In genomic region chr4:170697845-170698244, GRCh38 we compare ENCODE assay signal across 21 cellular contexts.
DNase-seq lines count a peak whose midpoint lies in the region; ATAC-seq, FAIRE-seq and TF ChIP-seq lines count a peak whose summit lies in the region.
"Had no signal": no experiment of that assay in that cellular context is flagged by ENCODE, and none has a peak within 500 bp of the region (broad histone marks: within the 10 kb centered on the region; RNA-seq: fewer than 3 reads in every experiment).

No MANE protein-coding gene starts in this region.

- H3K27ac ChIP-seq in GM12878 (ENCODE audit: control insufficient read depth, insufficient read depth) (peak overlapping the region; percentile 78), OCI-LY7 (ENCODE audit: low read depth, low read length, poor library complexity, severe bottlenecking) (no peak overlapping the region), upper lobe of left lung (no peak overlapping the region)
- H3K27ac ChIP-seq: esophagus muscularis mucosa, vagina had no signal

- no peak for TF ChIP-seq POLR2A in GM12878 (IDR thresholded peaks at IDR 0.05; ENCODE audit: low read depth, low read length)
- no peak for TF ChIP-seq POLR2A in upper lobe of left lung (IDR thresholded peaks at IDR 0.05)

- H3K27me3 ChIP-seq in GM12878 (replicated peaks in 1 of 2; ENCODE audit: control insufficient read depth in 2 of 2, insufficient read depth in 2 of 2, low read length in 1 of 2) (no peaks in the 10 kb centered on the region), upper lobe of left lung (no peaks in the 10 kb centered on the region)
- H3K27me3 ChIP-seq: esophagus muscularis mucosa, vagina had no signal

- CTCF ChIA-PET in GM12878 (lab: Yijun Ruan, JAX): no interaction called here
- CTCF ChIA-PET in OCI-LY7 (lab: Charles Lee; ENCODE audit: unreplicated experiment): no interaction called here

- peak; percentile 63 for ATAC-seq in GM18867 (IDR thresholded peaks at IDR 0.05; ENCODE audit: unreplicated experiment)
- peak; percentile 38 for ATAC-seq in GM21529 (IDR thresholded peaks at IDR 0.05; ENCODE audit: unreplicated experiment)
- peak; percentile 29 for ATAC-seq in HG03103 (IDR thresholded peaks at IDR 0.05; ENCODE audit: low read depth, unreplicated experiment)
- ATAC-seq in GM12878: peak; percentile 68
- no peak for ATAC-seq in HG03097 (IDR thresholded peaks at IDR 0.05; ENCODE audit: low FRiP score, unreplicated experiment)
- ATAC-seq in GM21526 (IDR thresholded peaks at IDR 0.05; ENCODE audit: low FRiP score, unreplicated experiment): no peak
- no peak for ATAC-seq in upper lobe of left lung (ENCODE audit: low FRiP score in 2 of 2)
- ATAC-seq: activated T-cell treated with anti-CD3 and anti-CD28 coated beads, Interleukin-2, amount 50 U/mL, for 72 hours; left ventricle myocardium superior; naive thymus-derived CD8-positive, alpha-beta T cell had no signal

- intact Hi-C loops in GM12878 (cut with micrococcal nuclease; ENCODE audit: unreplicated experiment) (loop anchor here (5.0 kb wide), 3 partner anchors 59 to 154 kb away; no protein-coding TSS in a partner anchor), OCI-LY7 (cut with micrococcal nuclease; ENCODE audit: unreplicated experiment) (no loop called here)

- 0% methylated on average over 2 of the region's 2 CpGs for WGBS in GM12878 (ENCODE audit: insufficient coverage, insufficient replicate concordance, low lambda C conversion rate, missing lambda C conversion rate)
- 75 to 85% methylated on average over 2 of the region's 2 CpGs for WGBS in upper lobe of left lung, 2 donors

- TF ChIP-seq EP300 in GM12878 (IDR thresholded peaks at IDR 0.05; ENCODE audit: borderline replicate concordance in 1 of 2, control insufficient read depth in 1 of 2, low read depth in 2 of 2, low read length in 2 of 2) (peak; percentile 61 to 67; a peak in 2 of 4 replicates), upper lobe of left lung (IDR thresholded peaks at IDR 0.05) (no peak)

- H3K4me1 ChIP-seq in GM12878 (ENCODE audit: control insufficient read depth, insufficient read depth, low read length) (peaks cover 6% of the 10 kb centered on the region), OCI-LY7 (ENCODE audit: insufficient read depth, low read length, poor library complexity, severe bottlenecking) (no peaks in the 10 kb centered on the region), upper lobe of left lung (no peaks in the 10 kb centered on the region)
- H3K4me1 ChIP-seq: esophagus muscularis mucosa, vagina had no signal

- SMC1A ChIA-PET in GM12878 (lab: Charles Lee; ENCODE audit: uncharacterized antibody, unreplicated experiment): interaction anchor here (0.7 to 2.0 kb wide), 3 partner anchors 11 to 30 kb away, joined by 4 to 6 read pairs (median 4); no protein-coding TSS in a partner anchor

- H3K9ac ChIP-seq in GM12878 (ENCODE audit: control insufficient read depth, insufficient read depth, low read length): no peak overlapping the region

- POLR2A ChIA-PET in GM12878 (lab: Charles Lee): no interaction called here
- POLR2A ChIA-PET in OCI-LY7 (lab: Charles Lee): interaction anchor here (1.1 kb wide), 1 partner anchor 17 kb away, joined by 3 read pairs; no protein-coding TSS in a partner anchor

- H3K4me2 ChIP-seq in GM12878 (ENCODE audit: control insufficient read depth, insufficient read depth): peak overlapping the region; percentile 90
- H3K4me2 ChIP-seq in OCI-LY7 (ENCODE audit: low read length): no peak overlapping the region

- no peak for TF ChIP-seq CTCF in GM12878 (IDR thresholded peaks at IDR 0.05 in 2 of 3, conservative IDR thresholded peaks at IDR 0.05 in 1 of 3; ENCODE audit: control insufficient read depth in 2 of 3, extremely low read depth in 1 of 3, insufficient read depth in 1 of 3, low read depth in 3 of 3, low read length in 3 of 3)
- no peak for TF ChIP-seq CTCF in OCI-LY7 (conservative IDR thresholded peaks at IDR 0.05; ENCODE audit: low read length)
- TF ChIP-seq CTCF in upper lobe of left lung (IDR thresholded peaks at IDR 0.05): no peak

- H4K20me1 ChIP-seq in GM12878 (ENCODE audit: control insufficient read depth, insufficient read depth) (no peaks in the 10 kb centered on the region), OCI-LY7 (ENCODE audit: insufficient read depth, low read length) (no peaks in the 10 kb centered on the region)

- peak; percentile 40 for DNase-seq in GM12878 (ENCODE audit: low read depth, low spot score)
- no peak for DNase-seq in OCI-LY7 (ENCODE audit: low spot score)
- no peak for DNase-seq in upper lobe of left lung
- DNase-seq: activated CD4-positive, alpha-beta T cell treated with anti-CD3 and anti-CD28 coated beads, Interleukin-2, amount 50 U/mL, for 1 hour; activated T-cell treated with anti-CD3 and anti-CD28 coated beads, Interleukin-2, amount 50 U/mL, for 72 hours; AML-193; DND-41; hypothalamus; left ventricle myocardium superior; naive thymus-derived CD8-positive, alpha-beta T cell; NCI-H1930; NCI-H526 treated with DMSO at 0.1 percent for 48 hours; stimulated activated naive B cell treated with anti-CD40 and anti-IgM and Interleukin-4, amounts not matched to agents 10 μg/mL and 1 μg/mL and 100 μg/mL, for 72 hours had no signal

- no peak for TF ChIP-seq RAD21 in GM12878 (IDR thresholded peaks at IDR 0.05; ENCODE audit: insufficient read depth, low read depth, low read length)

- peaks cover 4% of the 10 kb centered on the region; the same call in 2 of the 3 replicates for H3K9me3 ChIP-seq in GM12878 (replicated peaks; ENCODE audit: control insufficient read depth, insufficient read depth, low read length)
- H3K9me3 ChIP-seq in OCI-LY7 (ENCODE audit: low read length): no peaks in the 10 kb centered on the region
- H3K9me3 ChIP-seq in upper lobe of left lung: no peaks in the 10 kb centered on the region
- H3K9me3 ChIP-seq: esophagus muscularis mucosa, vagina had no signal

- FAIRE-seq in GM12878 (lab: Jason Lieb, UNC): no peak
- FAIRE-seq: H1 had no signal

- in situ Hi-C loops in GM12878 (cut with MboI): loop anchor here (10.0 kb wide), 1 partner anchor 363 kb away; no protein-coding TSS in a partner anchor

- no TSS peak for BruUV-seq in GM12878 (replicated peaks; lab: Mats Ljungman, UMichigan)
- no TSS peak for BruUV-seq in OCI-LY7 (replicated peaks; lab: Mats Ljungman, UMichigan)

- RAD21 ChIA-PET in GM12878 (lab: Charles Lee; ENCODE audit: unreplicated experiment): interaction anchor here (1.7 kb wide), 1 partner anchor 30 kb away, joined by 4 read pairs; no protein-coding TSS in a partner anchor

- peak overlapping the region; percentile 55; the same call in 1 of the 2 replicates for H2AFZ ChIP-seq in GM12878 (ENCODE audit: control insufficient read depth, low read depth, low read length)
- H2AFZ ChIP-seq in OCI-LY7 (ENCODE audit: low read length): no peak overlapping the region

- peak overlapping the region; percentile 44; the same call in 1 of the 2 replicates for H3K4me3 ChIP-seq in GM12878
- H3K4me3 ChIP-seq in OCI-LY7 (ENCODE audit: low read depth, low read length, poor library complexity, severe bottlenecking): no peak overlapping the region
- H3K4me3 ChIP-seq in upper lobe of left lung: no peak overlapping the region
- H3K4me3 ChIP-seq: esophagus muscularis mucosa, vagina had no signal

- H3K36me3 ChIP-seq in GM12878 (ENCODE audit: control insufficient read depth in 2 of 2, insufficient read depth in 2 of 2, low read length in 1 of 2) (no peaks in the 10 kb centered on the region), OCI-LY7 (ENCODE audit: insufficient read depth, low read length) (no peaks in the 10 kb centered on the region), upper lobe of left lung (no peaks in the 10 kb centered on the region)
- H3K36me3 ChIP-seq: esophagus muscularis mucosa, vagina had no signal

- no peaks in the 10 kb centered on the region for H3K79me2 ChIP-seq in GM12878 (ENCODE audit: control insufficient read depth, insufficient read depth, low read length)
- no peaks in the 10 kb centered on the region for H3K79me2 ChIP-seq in OCI-LY7 (ENCODE audit: insufficient read depth, low read depth, low read length)

- H3K9me2 ChIP-seq in OCI-LY7 (ENCODE audit: insufficient read depth, low read length): no peaks in the 10 kb centered on the region

TF ChIP-seq in GM12878, 131 proteins besides CTCF, POLR2A, EP300 and RAD21 (continues in another document):
- TF ChIP-seq SPI1 (IDR thresholded peaks at IDR 0.05; ENCODE audit: borderline replicate concordance, insufficient read depth, low read depth, low read length): no peak
- TF ChIP-seq GABPA (IDR thresholded peaks at IDR 0.05; ENCODE audit: low read depth): no peak
- TF ChIP-seq SUPT20H (IDR thresholded peaks at IDR 0.05; ENCODE audit: borderline replicate concordance, control insufficient read depth, low read depth, low read length): no peak
- TF ChIP-seq JUNB (IDR thresholded peaks at IDR 0.05): peak; percentile 21; the same call in 1 of the 2 replicates
- peak; percentile 20; the same call in 1 of the 2 replicates for TF ChIP-seq RUNX3 (IDR thresholded peaks at IDR 0.05; ENCODE audit: low read length)
- TF ChIP-seq SMAD5 (IDR thresholded peaks at IDR 0.05; ENCODE audit: low read depth): no peak
- no peak for TF ChIP-seq ZBTB33 (IDR thresholded peaks at IDR 0.05)
- no peak for TF ChIP-seq SIN3A (IDR thresholded peaks at IDR 0.05; ENCODE audit: low read depth, low read length)

Comparison
In these comparisons a context has a peak if more than half of its experiments do, and no peak if none do; other contexts are left out.
1. ATAC-seq: peak in GM18867 (single experiment), GM21529 (single experiment), HG03103 (single experiment) and GM12878 (single experiment); none in HG03097 (single experiment), GM21526 (single experiment) and upper lobe of left lung (0 of 2).